In the genomic region with DNA sequence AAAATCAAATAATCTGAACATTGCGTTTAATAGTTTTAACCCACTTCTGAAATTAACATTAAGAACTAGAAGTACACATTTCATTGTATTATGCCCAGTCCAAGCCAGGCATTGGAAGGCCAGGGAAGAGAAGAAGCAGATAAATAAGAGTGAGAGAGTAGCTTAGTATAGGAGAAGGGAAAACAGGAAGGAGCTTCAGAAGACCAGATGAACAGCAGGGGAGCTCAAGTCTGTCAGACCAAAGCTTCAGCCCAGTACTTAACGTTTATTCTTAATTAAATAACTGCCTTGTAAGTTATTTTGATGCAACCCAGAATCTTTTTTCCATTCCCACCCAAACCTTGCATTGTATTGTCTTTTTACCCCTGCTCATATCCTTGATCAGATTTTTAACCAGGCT, we compare ENCODE assay signal across 10 cellular contexts. TPM values are rescaled to one million over a fixed set of nuclear protein-coding genes. Genes with fewer than 3 reads are reported as not detected.
DNase-seq lines count a peak whose midpoint lies in the region; ATAC-seq and TF ChIP-seq lines count a peak whose summit lies in the region.
"Had no signal": no experiment of that assay in that cellular context is flagged by ENCODE, and none has a peak within 500 bp of the region (broad histone marks: within the 10 kb centered on the region; RNA-seq: fewer than 3 reads in every experiment).

No MANE protein-coding gene starts in this region.

- peaks cover 87 to 89% (median 87%) of the 10 kb centered on the region in 3 donors for H3K4me1 Mint-ChIP-seq in T-cell

- H3K4me3 ChIP-seq in right atrium auricular region (no peak overlapping the region), heart left ventricle (no peak overlapping the region), iPS-20b (ENCODE audit: low read length) (peak overlapping the region; percentile 28; the same call in 1 of the 2 replicates), upper lobe of left lung (no peak overlapping the region)

- peaks cover 1% of the 10 kb centered on the region for H3K36me3 Mint-ChIP-seq in T-cell

- TF ChIP-seq POLR2A in heart left ventricle (IDR thresholded peaks at IDR 0.05) (no peak), upper lobe of left lung (IDR thresholded peaks at IDR 0.05) (no peak), GM18505 (IDR thresholded peaks at IDR 0.05; ENCODE audit: borderline replicate concordance, extremely low read depth, insufficient read depth, insufficient read length) (no peak)

- peak overlapping the region; percentile 73 to 80 for H3K27ac Mint-ChIP-seq in T-cell

- intact Hi-C loops in heart left ventricle (cut with DNase I) (no loop called here), cardiac septum (cut with DNase I) (no loop called here)

- POLR2A ChIA-PET in T-cell (lab: Charles Lee), result interaction anchor here (0.6 to 1.2 kb wide), 3 partner anchors 11 to 502 kb away, joined by 3 to 8 read pairs (median 4); a partner anchor contains a TSS

- H3K27me3 ChIP-seq in right atrium auricular region (no peaks in the 10 kb centered on the region), heart left ventricle (no peaks in the 10 kb centered on the region), iPS-20b (ENCODE audit: insufficient read depth, low read length) (no peaks in the 10 kb centered on the region), upper lobe of left lung (no peaks in the 10 kb centered on the region)

- CTCF ChIA-PET in T-cell (lab: Charles Lee), result interaction anchor here (1.5 to 2.4 kb wide), 2 partner anchors 11 kb away, joined by 5 to 12 read pairs; a partner anchor contains a TSS

- H3K4me1 ChIP-seq in right atrium auricular region (peaks cover 0 to 75% of the 10 kb centered on the region in 2 donors), heart left ventricle (peaks cover 16 to 94% (median 62%) of the 10 kb centered on the region in 12 donors), iPS-20b (ENCODE audit: insufficient read depth, low read length) (peaks cover 57% of the 10 kb centered on the region; the same call in 1 of the 2 replicates), upper lobe of left lung (peaks cover 61 to 80% (median 74%) of the 10 kb centered on the region in 4 donors)

- no peaks in the 10 kb centered on the region for H3K27me3 Mint-ChIP-seq in T-cell

- DNase-seq in right atrium auricular region (ENCODE audit: low spot score), result no peak
- no peak for DNase-seq in heart left ventricle
- no peak for DNase-seq in T-cell
- DNase-seq in upper lobe of left lung, result no peak
- DNase-seq in G401 (ENCODE audit: low spot score), result no peak
- no peak for DNase-seq in cardiac septum (ENCODE audit: low spot score)
- DNase-seq: activated CD8-positive, alpha-beta memory T cell treated with anti-CD3 and anti-CD28 coated beads for 24 hours; NCI-H1436 treated with DMSO at 0.1 percent for 48 hours had no signal

- H3K27ac ChIP-seq in right atrium auricular region (peak overlapping the region; percentile 45 to 64), heart left ventricle (peak overlapping the region in 6 of 12 donors; percentile 15 to 54 (median 32)), iPS-20b (ENCODE audit: low read length) (no peak overlapping the region), upper lobe of left lung (peak overlapping the region; percentile 8 to 84 (median 46))

- TF ChIP-seq CTCF in right atrium auricular region (IDR thresholded peaks at IDR 0.05) (no peak), heart left ventricle (IDR thresholded peaks at IDR 0.05) (no peak), upper lobe of left lung (IDR thresholded peaks at IDR 0.05) (no peak)

- in situ Hi-C loops in G401 (cut with HindIII; ENCODE audit: low sequenced_read_pairs), result no loop called here

- TF ChIP-seq EP300 in upper lobe of left lung (IDR thresholded peaks at IDR 0.05), result no peak

- H3K4me3 Mint-ChIP-seq in T-cell, result peak overlapping the region; percentile 2 to 28 (median 22)

- H3K9me3 ChIP-seq in right atrium auricular region (no peaks in the 10 kb centered on the region), heart left ventricle (no peaks in the 10 kb centered on the region), iPS-20b (ENCODE audit: insufficient read depth, low read depth, low read length) (no peaks in the 10 kb centered on the region), upper lobe of left lung (no peaks in the 10 kb centered on the region)

- H3K9me3 Mint-ChIP-seq in T-cell, result no peaks in the 10 kb centered on the region

- no peaks in the 10 kb centered on the region for H3K36me3 ChIP-seq in right atrium auricular region
- no peaks in the 10 kb centered on the region for H3K36me3 ChIP-seq in heart left ventricle
- H3K36me3 ChIP-seq in iPS-20b (ENCODE audit: insufficient read depth, low read depth, low read length), result no peaks in the 10 kb centered on the region
- no peaks in the 10 kb centered on the region for H3K36me3 ChIP-seq in upper lobe of left lung

- WGBS in heart left ventricle, 4 donors, result 56 to 62% (median 59%) methylated on average over 2 of the region's 2 CpGs
- 56 to 80% methylated on average over 2 of the region's 2 CpGs for WGBS in upper lobe of left lung, 2 donors

- ATAC-seq in heart left ventricle (no peak), T-cell (replicated peaks in 1 of 4) (peak in 1 of 4 experiments; percentile 23), upper lobe of left lung (ENCODE audit: low FRiP score in 2 of 2) (no peak), GM18505 (IDR thresholded peaks at IDR 0.05; ENCODE audit: unreplicated experiment) (no peak)

- no peak overlapping the region; the same call in 1 of the 2 replicates for H3K9ac ChIP-seq in iPS-20b (ENCODE audit: low read depth, low read length)

RNA-seq across cellular contexts. Expression of a gene that starts 11.5 kb away (rescaled TPM):
- total RNA-seq in right atrium auricular region (10 to 100 TPM; 32.4 to 47.0 TPM), heart left ventricle (10 to 100 TPM; 27.2 to 38.8 (median 33.7) TPM), T-cell (10 to 100 TPM; 35.7 to 44.0 (median 41.4) TPM), upper lobe of left lung (10 to 100 TPM; 34.5 to 62.8 (median 47.9) TPM), cardiac septum (39.1 TPM)
- polyA plus RNA-seq in heart left ventricle, result 10 to 100 TPM; 22.2 to 30.0 TPM
- 60.9 and 70.7 TPM in 2 replicates for total RNA-seq in G401 (2014; rRNA removed; shearing (Covaris generic))

RNA-seq across cellular contexts. Expression of a gene that starts 13.4 kb away (rescaled TPM):
- total RNA-seq in right atrium auricular region, result 10 to 100 TPM; 79.1 to 88.7 TPM
- total RNA-seq in heart left ventricle, result 100 to 1,000 TPM in 7 of 9 donors, 10 to 100 TPM in 2; 88.6 to 123 (median 113) TPM
- 100 to 1,000 TPM in 1 of 2 donors, 10 to 100 TPM in 1; 37.9 to 118 TPM for polyA plus RNA-seq in heart left ventricle
- total RNA-seq in T-cell, result 10 to 100 TPM; 76.0 to 96.3 (median 93.5) TPM
- total RNA-seq in upper lobe of left lung, result 100 to 1,000 TPM; 102 to 137 (median 109) TPM
- 37.6 and 38.9 TPM in 2 replicates for total RNA-seq in G401 (2014; rRNA removed; shearing (Covaris generic))
- total RNA-seq in cardiac septum, result 116 TPM
